In the genomic region with DNA sequence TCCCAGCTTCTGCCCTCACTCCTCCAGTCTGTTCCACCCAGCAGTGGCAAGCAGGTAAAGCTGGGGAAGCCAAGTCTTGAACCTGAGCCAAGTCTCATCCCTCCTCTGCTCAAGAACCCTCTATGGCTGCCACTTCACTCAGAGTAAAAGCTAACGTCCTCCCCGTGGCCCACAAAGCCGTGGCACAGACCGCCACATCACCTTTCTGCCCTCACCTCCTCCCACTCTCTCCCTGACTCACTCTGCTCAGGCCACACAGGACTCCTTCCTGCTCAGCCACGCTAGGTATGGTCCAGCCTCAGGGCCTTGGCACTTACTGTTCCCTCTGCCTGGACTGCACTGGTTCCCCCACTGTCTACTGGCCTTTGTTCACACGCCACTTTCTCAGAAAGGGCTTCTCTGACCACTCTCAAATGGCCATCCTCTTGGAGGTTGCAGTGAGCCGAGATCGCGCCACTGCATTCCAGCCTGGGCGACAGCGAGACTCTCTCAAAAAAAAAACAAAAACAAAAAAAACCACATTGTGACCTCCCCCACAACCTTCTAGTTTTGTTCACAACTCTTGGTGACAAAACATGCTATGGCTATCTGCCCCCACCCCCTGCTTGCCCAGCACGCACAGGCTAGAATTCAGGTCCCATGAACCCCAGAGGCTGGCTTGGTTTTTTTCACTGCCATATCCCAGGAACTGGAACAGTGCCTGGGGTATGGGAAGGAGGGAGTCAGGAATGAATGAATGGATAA, we compare ENCODE assay signal across 8 cellular contexts. TPM values are rescaled to one million over a fixed set of nuclear protein-coding genes. Genes with fewer than 3 reads are reported as not detected.
A peak's percentile ranks its signal among the peaks of the same experiment; 100 is the strongest.
DNase-seq lines count a peak whose midpoint lies in the region; ATAC-seq, FAIRE-seq and TF ChIP-seq lines count a peak whose summit lies in the region.

No MANE protein-coding gene starts in this region.

- no peak for TF ChIP-seq CTCF in H9 (conservative IDR thresholded peaks at IDR 0.05)
- TF ChIP-seq CTCF in astrocyte (IDR thresholded peaks at IDR 0.05; ENCODE audit: insufficient read depth, low read depth, low read length) = no peak
- TF ChIP-seq CTCF in left lung (IDR thresholded peaks at IDR 0.05) = no peak

- peak; percentile 7 for DNase-seq in AG20443 (ENCODE audit: low spot score)
- DNase-seq in H9 = peak; percentile 30
- peak; percentile 68 for DNase-seq in astrocyte (ENCODE audit: low read depth)
- DNase-seq in left lung = no peak
- no peak for DNase-seq in AG08396 (ENCODE audit: low spot score)
- DNase-seq in DMS 273 (lab: John Stamatoyannopoulos, UW; ENCODE audit: unreplicated experiment) = no peak
- DNase-seq in UCSD-AML1 (lab: John Stamatoyannopoulos, UW; ENCODE audit: unreplicated experiment) = no peak

- no peak overlapping the region for H3K4ac ChIP-seq in H9 (ENCODE audit: low read depth, low read length)

- H4K5ac ChIP-seq in H9 (ENCODE audit: insufficient read length, low read depth, low read length) = no peak overlapping the region

- no CpG with 5 or more reads among the region's 12 CpGs for WGBS in H9 (ENCODE audit: extremely low coverage, insufficient read length, low lambda C conversion rate)

- no peak overlapping the region for H4K8ac ChIP-seq in H9 (replicated peaks; ENCODE audit: insufficient read length, low read depth, low read length)

- H3K14ac ChIP-seq in H9 (ENCODE audit: insufficient read depth, low read length) = no peak overlapping the region

- H2AFZ ChIP-seq in H9 (ENCODE audit: low read length) (no peak overlapping the region), astrocyte (ENCODE audit: low read depth, low read length) (peak overlapping the region; percentile 20)

- H2AK5ac ChIP-seq in H9 (ENCODE audit: insufficient read length, low read length) = peak overlapping the region; percentile 80

- H3T11ph ChIP-seq in H9 (ENCODE audit: low read length) = no peak overlapping the region

- FAIRE-seq in astrocyte (lab: Jason Lieb, UNC) = no peak

- H3K27me3 ChIP-seq in H9 (ENCODE audit: insufficient read depth, low read length) = no peaks in the 10 kb centered on the region
- H3K27me3 ChIP-seq in astrocyte (ENCODE audit: insufficient read depth, low read length) = no peaks in the 10 kb centered on the region
- no peaks in the 10 kb centered on the region for H3K27me3 ChIP-seq in left lung

- H3K4me2 ChIP-seq in H9 (ENCODE audit: insufficient read depth, insufficient read length, low read length) (no peak overlapping the region), astrocyte (ENCODE audit: low read length) (peak overlapping the region; percentile 81)

- no peak overlapping the region for H2BK15ac ChIP-seq in H9 (ENCODE audit: low read depth, low read length)

- H2BK20ac ChIP-seq in H9 (ENCODE audit: low read depth, low read length, poor library complexity, severe bottlenecking) = no peak overlapping the region

- no peak overlapping the region for H3K56ac ChIP-seq in H9 (ENCODE audit: insufficient read length, low read depth, low read length)

- no peaks in the 10 kb centered on the region for H3K9me3 Mint-ChIP-seq in H9
- H3K9me3 Mint-ChIP-seq in astrocyte (ENCODE audit: unreplicated experiment) = no peaks in the 10 kb centered on the region

- H3K36me3 Mint-ChIP-seq in H9 (ENCODE audit: insufficient read depth in 1 of 3, low read depth in 3 of 3) = no peaks in the 10 kb centered on the region; a peak in 3 of 7 replicates
- peaks cover 1% of the 10 kb centered on the region for H3K36me3 Mint-ChIP-seq in astrocyte (ENCODE audit: low read depth, unreplicated experiment)

- peak overlapping the region; percentile 34 to 87 (median 75); a peak in 5 of 7 replicates for H3K27ac Mint-ChIP-seq in H9
- H3K27ac Mint-ChIP-seq in astrocyte (ENCODE audit: unreplicated experiment) = peak overlapping the region; percentile 87

- H3K9me3 ChIP-seq in H9 (ENCODE audit: control insufficient read depth, low read depth, low read length) (no peaks in the 10 kb centered on the region), astrocyte (ENCODE audit: insufficient read depth, low read depth, low read length) (no peaks in the 10 kb centered on the region), left lung (no peaks in the 10 kb centered on the region)

- no peak overlapping the region for H3K23ac ChIP-seq in H9 (ENCODE audit: insufficient read length, low read depth, low read length)

- no peak overlapping the region for H2BK5ac ChIP-seq in H9 (ENCODE audit: insufficient read length, low read length)

- H4K20me1 ChIP-seq in H9 (ENCODE audit: control insufficient read depth, insufficient read depth, insufficient read length) (no peaks in the 10 kb centered on the region), astrocyte (ENCODE audit: insufficient read depth, low read length) (peaks cover 40% of the 10 kb centered on the region)

- peaks cover 3% of the 10 kb centered on the region for H3K23me2 ChIP-seq in H9 (ENCODE audit: insufficient read length, low read depth, low read length, poor library complexity, severe bottlenecking)

- H3K9ac ChIP-seq in H9 (ENCODE audit: extremely low read depth, insufficient read length, low read length) (no peak overlapping the region), astrocyte (ENCODE audit: low read length) (peak overlapping the region; percentile 33)

- intact Hi-C loops in left lung (cut with DNase I) = no loop called here

- H3K4me3 ChIP-seq in astrocyte (ENCODE audit: insufficient read depth, low read depth, low read length) (no peak overlapping the region), left lung (no peak overlapping the region)

- H2BK120ac ChIP-seq in H9 (ENCODE audit: low read depth, low read length, poor library complexity, severe bottlenecking) = no peak overlapping the region

- no peaks in the 10 kb centered on the region for H3K36me3 ChIP-seq in astrocyte (ENCODE audit: insufficient read depth, low read length)
- peaks cover 0 to 6% of the 10 kb centered on the region in 2 donors for H3K36me3 ChIP-seq in left lung

- ATAC-seq in left lung = peak; percentile 8
- no peak for ATAC-seq in HG02623 (IDR thresholded peaks at IDR 0.05; ENCODE audit: unreplicated experiment)

- H3K79me2 ChIP-seq in H9 (ENCODE audit: insufficient read depth, low read length) (peaks cover 1% of the 10 kb centered on the region; the same call in 1 of the 2 replicates), astrocyte (ENCODE audit: insufficient read depth, low read length) (peaks cover 26% of the 10 kb centered on the region)

- H3K27me3 Mint-ChIP-seq in H9 (ENCODE audit: low read depth) = no peaks in the 10 kb centered on the region
- no peaks in the 10 kb centered on the region for H3K27me3 Mint-ChIP-seq in astrocyte (ENCODE audit: low read depth, unreplicated experiment)

- H3K4me3 Mint-ChIP-seq in H9 (no peak overlapping the region; a peak in 1 of 5 replicates), astrocyte (ENCODE audit: unreplicated experiment) (no peak overlapping the region)

- H3K79me1 ChIP-seq in H9 (ENCODE audit: insufficient read depth, low read depth, low read length, poor library complexity, severe bottlenecking) = peaks cover 7% of the 10 kb centered on the region

- peaks cover 20 to 41% of the 10 kb centered on the region in 2 experiments for H3K4me1 Mint-ChIP-seq in H9
- peaks cover 14% of the 10 kb centered on the region for H3K4me1 Mint-ChIP-seq in astrocyte (ENCODE audit: low read depth, unreplicated experiment)

- H3K4me1 ChIP-seq in H9 (ENCODE audit: insufficient read depth, low read length) (no peaks in the 10 kb centered on the region; the same call in 1 of the 2 replicates), astrocyte (ENCODE audit: insufficient read depth, low read length) (peaks cover 14% of the 10 kb centered on the region), left lung (peaks cover 0 to 27% of the 10 kb centered on the region in 2 donors)

- H3K18ac ChIP-seq in H9 (ENCODE audit: insufficient read length, low read depth, low read length) = peak overlapping the region; percentile 34

- no peak overlapping the region for H2BK12ac ChIP-seq in H9 (ENCODE audit: insufficient read length, low read depth, low read length)

- no peak overlapping the region for H3K27ac ChIP-seq in H9 (ENCODE audit: insufficient read length, low read depth, low read length)
- H3K27ac ChIP-seq in astrocyte (ENCODE audit: low read depth, low read length) = peak overlapping the region; percentile 1
- H3K27ac ChIP-seq in left lung = no peak overlapping the region

- H4K91ac ChIP-seq in H9 (ENCODE audit: insufficient read length, low read depth, low read length) = no peak overlapping the region

RNA-seq across cellular contexts. Expression of a gene that starts 15.8 kb away (rescaled TPM):
- total RNA-seq in H9 (2021) (155 and 161 TPM in 2 replicates), astrocyte (153 and 161 TPM in 2 replicates), left lung (100 to 1,000 TPM; 112 to 125 TPM)

RNA-seq across cellular contexts. Expression of a gene that starts 26.7 kb away (rescaled TPM):
- 162 and 164 TPM in 2 replicates for total RNA-seq in H9 (2021)
- total RNA-seq in astrocyte = 106 and 110 TPM in 2 replicates
- 100 to 1,000 TPM; 119 to 122 TPM for total RNA-seq in left lung

RNA-seq across cellular contexts. Expression of a gene that starts 26.8 kb away (rescaled TPM):
- total RNA-seq in H9 (2021) (not detected in 2 replicates), astrocyte (0.09 TPM in 1 of 2 replicates, not detected in the other), left lung (under 1 TPM in 1 of 2 donors, not detected in 1; 0.16 TPM)

RNA-seq across cellular contexts. Expression of a gene that starts 37.9 kb away (rescaled TPM):
- total RNA-seq in H9 (2021) (77.7 and 87.0 TPM in 2 replicates), astrocyte (100 and 105 TPM in 2 replicates), left lung (100 to 1,000 TPM; 107 to 110 TPM)

Comparison
In these comparisons a context has a peak if more than half of its experiments do, and no peak if none do; other contexts are left out.
1. DNase-seq: peak in AG20443 (single experiment), H9 (single experiment) and astrocyte (single experiment); none in left lung (0 of 2), AG08396 (single experiment), DMS 273 (single experiment) and UCSD-AML1 (single experiment).